Comparison of ENCODE assay signal across 9 cellular contexts in genomic region chr1:201021333-201022177, GRCh38. TPM values are rescaled to one million over a fixed set of nuclear protein-coding genes. Genes with fewer than 3 reads are reported as not detected.
A peak's percentile ranks its signal among the peaks of the same experiment; 100 is the strongest.
DNase-seq lines count a peak whose midpoint lies in the region; ATAC-seq and TF ChIP-seq lines count a peak whose summit lies in the region.
"Had no signal": no experiment of that assay in that cellular context is flagged by ENCODE, and none has a peak within 500 bp of the region (broad histone marks: within the 10 kb centered on the region; RNA-seq: fewer than 3 reads in every experiment).

No MANE protein-coding gene starts in this region.

- no peaks in the 10 kb centered on the region for H3K9me3 ChIP-seq in esophagus muscularis mucosa

- no peaks in the 10 kb centered on the region for H3K36me3 ChIP-seq in esophagus muscularis mucosa

- H3K9me3 Mint-ChIP-seq in activated naive CD4-positive, alpha-beta T cell treated with anti-CD3 and anti-CD28 coated beads, Interleukin-2, amount 50 U/mL, for 24 hours, result no peaks in the 10 kb centered on the region
- H3K9me3 Mint-ChIP-seq in nephron progenitor cell, result no peaks in the 10 kb centered on the region
- H3K9me3 Mint-ChIP-seq: HFFc6 had no signal

- H3K27ac ChIP-seq in esophagus muscularis mucosa (replicated peaks in 1 of 4), result no peak overlapping the region

- H3K4me1 Mint-ChIP-seq in activated naive CD4-positive, alpha-beta T cell treated with anti-CD3 and anti-CD28 coated beads, Interleukin-2, amount 50 U/mL, for 24 hours, result peaks cover 84% of the 10 kb centered on the region
- peaks cover 84% of the 10 kb centered on the region for H3K4me1 Mint-ChIP-seq in nephron progenitor cell

- TF ChIP-seq CTCF in nephron progenitor cell (IDR thresholded peaks at IDR 0.05) (no peak), esophagus muscularis mucosa (IDR thresholded peaks at IDR 0.05) (no peak)

- H3K4me3 Mint-ChIP-seq in activated naive CD4-positive, alpha-beta T cell treated with anti-CD3 and anti-CD28 coated beads, Interleukin-2, amount 50 U/mL, for 24 hours, result peak overlapping the region; percentile 89
- H3K4me3 Mint-ChIP-seq in nephron progenitor cell, result peak overlapping the region; percentile 88
- H3K4me3 Mint-ChIP-seq: HFFc6 had no signal

- WGBS in esophagus muscularis mucosa, result 75% methylated on average over 4 of the region's 9 CpGs

- peak; percentile 29 for DNase-seq in DMS79 (lab: John Stamatoyannopoulos, UW)
- no peak for DNase-seq in nephron progenitor cell
- no peak for DNase-seq in NCI-H2227 (lab: John Stamatoyannopoulos, UW; ENCODE audit: unreplicated experiment)
- no peak for DNase-seq in esophagus muscularis mucosa (ENCODE audit: extremely low spot score)
- no peak for DNase-seq in left ventricle myocardium superior
- DNase-seq in MV-4-11 (lab: John Stamatoyannopoulos, UW), result no peak
- DNase-seq: HFFc6 had no signal

- TF ChIP-seq POLR2A in esophagus muscularis mucosa (IDR thresholded peaks at IDR 0.05; ENCODE audit: low read depth), result no peak

- no peak for TF ChIP-seq RAD21 in Ishikawa (IDR thresholded peaks at IDR 0.05; ENCODE audit: low read depth)

- TF ChIP-seq EP300 in Ishikawa (IDR thresholded peaks at IDR 0.05; ENCODE audit: borderline replicate concordance) (no peak), esophagus muscularis mucosa (IDR thresholded peaks at IDR 0.05) (no peak)

- H3K27ac Mint-ChIP-seq in activated naive CD4-positive, alpha-beta T cell treated with anti-CD3 and anti-CD28 coated beads, Interleukin-2, amount 50 U/mL, for 24 hours, result peak overlapping the region; percentile 88
- H3K27ac Mint-ChIP-seq in nephron progenitor cell, result no peak overlapping the region
- H3K27ac Mint-ChIP-seq: HFFc6 had no signal

- intact Hi-C loops in esophagus muscularis mucosa (cut with DNase I), result no loop called here
- intact Hi-C loops in left ventricle myocardium superior (cut with micrococcal nuclease), result no loop called here

- peaks cover 23 to 62% (median 55%) of the 10 kb centered on the region in 4 donors for H3K4me1 ChIP-seq in esophagus muscularis mucosa

- H3K36me3 Mint-ChIP-seq in activated naive CD4-positive, alpha-beta T cell treated with anti-CD3 and anti-CD28 coated beads, Interleukin-2, amount 50 U/mL, for 24 hours, result peaks cover 2% of the 10 kb centered on the region
- no peaks in the 10 kb centered on the region for H3K36me3 Mint-ChIP-seq in nephron progenitor cell (ENCODE audit: low read depth)

- H3K27me3 Mint-ChIP-seq in activated naive CD4-positive, alpha-beta T cell treated with anti-CD3 and anti-CD28 coated beads, Interleukin-2, amount 50 U/mL, for 24 hours, result no peaks in the 10 kb centered on the region
- peaks cover 20% of the 10 kb centered on the region for H3K27me3 Mint-ChIP-seq in nephron progenitor cell (ENCODE audit: low read depth, poor library complexity)

- H3K27me3 ChIP-seq in esophagus muscularis mucosa, result peaks cover 0 to 13% (median 0%) of the 10 kb centered on the region in 4 donors

- ATAC-seq in left ventricle myocardium superior, result no peak

- peak overlapping the region in 1 of 4 donors; percentile 20 for H3K4me3 ChIP-seq in esophagus muscularis mucosa

TF ChIP-seq in Ishikawa, 13 proteins besides CTCF, POLR2A, EP300 and RAD21:
- TF ChIP-seq TAF1 (IDR thresholded peaks at IDR 0.05; ENCODE audit: low read depth) (no peak), ZBTB7A (IDR thresholded peaks at IDR 0.05; ENCODE audit: low read depth) (0 out of 2 replicates have a peak, but pooled peaks have one; percentile 61)

RNA-seq across cellular contexts. Expression of gene KIF21B, which starts 2.0 kb away (rescaled TPM):
- total RNA-seq in esophagus muscularis mucosa (1 to 10 TPM; 1.6 to 2.5 (median 1.9) TPM), left ventricle myocardium superior (0.45 TPM)
- total RNA-seq: HFFc6 had no signal
